Comparison of ENCODE assay signal across 1 cellular context in the genomic region with DNA sequence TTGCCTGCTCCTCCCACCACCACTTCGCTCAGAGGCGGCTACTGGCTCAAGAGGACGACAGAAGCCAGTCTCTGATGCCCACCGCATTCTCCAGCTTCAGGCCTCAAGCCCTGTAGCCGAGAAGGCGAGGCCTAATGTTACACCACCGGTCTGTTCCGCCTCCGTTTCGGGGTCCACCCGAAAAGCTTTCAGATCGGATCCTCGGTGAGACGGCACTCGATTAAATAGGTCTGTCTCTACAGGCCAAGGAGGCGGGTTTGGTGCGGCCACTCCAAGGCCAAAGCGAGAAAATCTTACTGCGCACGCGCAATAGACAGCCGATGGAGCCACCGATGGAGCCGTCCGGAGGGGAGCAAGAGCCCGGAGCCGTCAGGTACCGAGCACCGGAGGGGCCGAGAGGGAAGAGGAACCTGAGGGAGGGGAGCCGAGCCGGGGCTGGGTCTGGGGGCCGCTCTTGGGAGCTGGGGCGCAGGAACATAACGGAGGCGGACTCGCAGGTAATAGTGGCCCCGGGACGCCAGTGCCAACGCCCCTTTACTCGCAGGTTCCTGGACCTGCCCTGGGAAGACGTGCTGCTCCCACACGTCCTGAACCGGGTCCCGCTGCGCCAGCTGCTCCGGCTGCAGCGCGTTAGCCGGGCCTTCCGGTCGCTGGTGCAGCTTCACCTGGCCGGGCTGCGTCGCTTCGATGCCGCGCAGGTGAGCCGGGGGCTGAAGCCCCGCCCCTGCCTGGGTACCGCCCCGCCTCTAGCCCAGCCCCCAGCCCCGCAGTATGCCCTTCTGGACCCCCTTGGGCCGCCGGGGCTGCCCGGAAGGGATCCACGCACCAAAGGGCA.
TF ChIP-seq lines count a peak whose summit lies in the region.

A gene with protein sequence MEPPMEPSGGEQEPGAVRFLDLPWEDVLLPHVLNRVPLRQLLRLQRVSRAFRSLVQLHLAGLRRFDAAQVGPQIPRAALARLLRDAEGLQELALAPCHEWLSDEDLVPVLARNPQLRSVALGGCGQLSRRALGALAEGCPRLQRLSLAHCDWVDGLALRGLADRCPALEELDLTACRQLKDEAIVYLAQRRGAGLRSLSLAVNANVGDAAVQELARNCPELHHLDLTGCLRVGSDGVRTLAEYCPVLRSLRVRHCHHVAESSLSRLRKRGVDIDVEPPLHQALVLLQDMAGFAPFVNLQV (plus strand): TSS at position 27 of the 835 bp plus-strand sequence. CDS start 294 bp downstream, at position 321.

TF ChIP-seq in K562, 482 proteins besides CTCF, POLR2A, EP300 and RAD21 (continued from another document and continues in another):
- TF ChIP-seq TRIM24 (IDR thresholded peaks at IDR 0.05) = peak in 1 of 2 experiments; percentile 97; a peak in 2 of 4 replicates
- TF ChIP-seq ZFX (CRISPR knock-in tag; IDR thresholded peaks at IDR 0.05) = peak; percentile 93
- peak; percentile 69; the same call in 1 of the 2 replicates for TF ChIP-seq PHF21A (IDR thresholded peaks at IDR 0.05; ENCODE audit: borderline replicate concordance, low read depth)
- peak; percentile 67 for TF ChIP-seq TAF1 (IDR thresholded peaks at IDR 0.05; ENCODE audit: control insufficient read depth, extremely low read depth, insufficient read depth, low read length, severe bottlenecking)
- no peak for TF ChIP-seq ZNF696 (CRISPR knock-in tag; conservative IDR thresholded peaks at IDR 0.05)
- TF ChIP-seq ZBTB11 (CRISPR knock-in tag; IDR thresholded peaks at IDR 0.05) = peak; percentile 94 to 100 (median 98)
- TF ChIP-seq, protein P1, sequence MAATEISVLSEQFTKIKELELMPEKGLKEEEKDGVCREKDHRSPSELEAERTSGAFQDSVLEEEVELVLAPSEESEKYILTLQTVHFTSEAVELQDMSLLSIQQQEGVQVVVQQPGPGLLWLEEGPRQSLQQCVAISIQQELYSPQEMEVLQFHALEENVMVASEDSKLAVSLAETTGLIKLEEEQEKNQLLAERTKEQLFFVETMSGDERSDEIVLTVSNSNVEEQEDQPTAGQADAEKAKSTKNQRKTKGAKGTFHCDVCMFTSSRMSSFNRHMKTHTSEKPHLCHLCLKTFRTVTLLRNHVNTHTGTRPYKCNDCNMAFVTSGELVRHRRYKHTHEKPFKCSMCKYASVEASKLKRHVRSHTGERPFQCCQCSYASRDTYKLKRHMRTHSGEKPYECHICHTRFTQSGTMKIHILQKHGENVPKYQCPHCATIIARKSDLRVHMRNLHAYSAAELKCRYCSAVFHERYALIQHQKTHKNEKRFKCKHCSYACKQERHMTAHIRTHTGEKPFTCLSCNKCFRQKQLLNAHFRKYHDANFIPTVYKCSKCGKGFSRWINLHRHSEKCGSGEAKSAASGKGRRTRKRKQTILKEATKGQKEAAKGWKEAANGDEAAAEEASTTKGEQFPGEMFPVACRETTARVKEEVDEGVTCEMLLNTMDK (IDR thresholded peaks at IDR 0.05; ENCODE audit: borderline replicate concordance, insufficient read depth, low read depth, low read length, poor library complexity, severe bottlenecking) = no peak
- TF ChIP-seq, protein P2, sequence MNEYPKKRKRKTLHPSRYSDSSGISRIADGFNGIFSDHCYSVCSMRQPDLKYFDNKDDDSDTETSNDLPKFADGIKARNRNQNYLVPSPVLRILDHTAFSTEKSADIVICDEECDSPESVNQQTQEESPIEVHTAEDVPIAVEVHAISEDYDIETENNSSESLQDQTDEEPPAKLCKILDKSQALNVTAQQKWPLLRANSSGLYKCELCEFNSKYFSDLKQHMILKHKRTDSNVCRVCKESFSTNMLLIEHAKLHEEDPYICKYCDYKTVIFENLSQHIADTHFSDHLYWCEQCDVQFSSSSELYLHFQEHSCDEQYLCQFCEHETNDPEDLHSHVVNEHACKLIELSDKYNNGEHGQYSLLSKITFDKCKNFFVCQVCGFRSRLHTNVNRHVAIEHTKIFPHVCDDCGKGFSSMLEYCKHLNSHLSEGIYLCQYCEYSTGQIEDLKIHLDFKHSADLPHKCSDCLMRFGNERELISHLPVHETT (CRISPR knock-in tag; conservative IDR thresholded peaks at IDR 0.05 in 1 of 2, IDR thresholded peaks at IDR 0.05 in 1 of 2) = peak in 1 of 2 experiments; percentile 72; a peak in 2 of 4 replicates
- TF ChIP-seq SIN3B (IDR thresholded peaks at IDR 0.05; ENCODE audit: low read depth) = peak; percentile 76
- no peak for TF ChIP-seq BACH1 (tag; IDR thresholded peaks at IDR 0.05)
- TF ChIP-seq ZNF174 (CRISPR knock-in tag; IDR thresholded peaks at IDR 0.05) = no peak
- TF ChIP-seq HOMEZ (CRISPR knock-in tag; IDR thresholded peaks at IDR 0.05) = no peak
- TF ChIP-seq FOXK2 (conservative IDR thresholded peaks at IDR 0.05 in 1 of 2, IDR thresholded peaks at IDR 0.05 in 1 of 2; ENCODE audit: low read depth in 2 of 2) = no peak
- TF ChIP-seq ETV5 (CRISPR knock-in tag; IDR thresholded peaks at IDR 0.05; ENCODE audit: low read depth) = peak; percentile 64; the same call in 1 of the 2 replicates
- no peak for TF ChIP-seq BDP1 (IDR thresholded peaks at IDR 0.05; ENCODE audit: insufficient read depth, insufficient read length)
- TF ChIP-seq ZNF717 (CRISPR knock-in tag; IDR thresholded peaks at IDR 0.05) = no peak
- TF ChIP-seq, protein P3, sequence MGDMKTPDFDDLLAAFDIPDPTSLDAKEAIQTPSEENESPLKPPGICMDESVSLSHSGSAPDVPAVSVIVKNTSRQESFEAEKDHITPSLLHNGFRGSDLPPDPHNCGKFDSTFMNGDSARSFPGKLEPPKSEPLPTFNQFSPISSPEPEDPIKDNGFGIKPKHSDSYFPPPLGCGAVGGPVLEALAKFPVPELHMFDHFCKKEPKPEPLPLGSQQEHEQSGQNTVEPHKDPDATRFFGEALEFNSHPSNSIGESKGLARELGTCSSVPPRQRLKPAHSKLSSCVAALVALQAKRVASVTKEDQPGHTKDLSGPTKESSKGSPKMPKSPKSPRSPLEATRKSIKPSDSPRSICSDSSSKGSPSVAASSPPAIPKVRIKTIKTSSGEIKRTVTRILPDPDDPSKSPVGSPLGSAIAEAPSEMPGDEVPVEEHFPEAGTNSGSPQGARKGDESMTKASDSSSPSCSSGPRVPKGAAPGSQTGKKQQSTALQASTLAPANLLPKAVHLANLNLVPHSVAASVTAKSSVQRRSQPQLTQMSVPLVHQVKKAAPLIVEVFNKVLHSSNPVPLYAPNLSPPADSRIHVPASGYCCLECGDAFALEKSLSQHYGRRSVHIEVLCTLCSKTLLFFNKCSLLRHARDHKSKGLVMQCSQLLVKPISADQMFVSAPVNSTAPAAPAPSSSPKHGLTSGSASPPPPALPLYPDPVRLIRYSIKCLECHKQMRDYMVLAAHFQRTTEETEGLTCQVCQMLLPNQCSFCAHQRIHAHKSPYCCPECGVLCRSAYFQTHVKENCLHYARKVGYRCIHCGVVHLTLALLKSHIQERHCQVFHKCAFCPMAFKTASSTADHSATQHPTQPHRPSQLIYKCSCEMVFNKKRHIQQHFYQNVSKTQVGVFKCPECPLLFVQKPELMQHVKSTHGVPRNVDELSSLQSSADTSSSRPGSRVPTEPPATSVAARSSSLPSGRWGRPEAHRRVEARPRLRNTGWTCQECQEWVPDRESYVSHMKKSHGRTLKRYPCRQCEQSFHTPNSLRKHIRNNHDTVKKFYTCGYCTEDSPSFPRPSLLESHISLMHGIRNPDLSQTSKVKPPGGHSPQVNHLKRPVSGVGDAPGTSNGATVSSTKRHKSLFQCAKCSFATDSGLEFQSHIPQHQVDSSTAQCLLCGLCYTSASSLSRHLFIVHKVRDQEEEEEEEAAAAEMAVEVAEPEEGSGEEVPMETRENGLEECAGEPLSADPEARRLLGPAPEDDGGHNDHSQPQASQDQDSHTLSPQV (IDR thresholded peaks at IDR 0.05) = no peak
- peak; percentile 74 for TF ChIP-seq NCOA4 (IDR thresholded peaks at IDR 0.05; ENCODE audit: partially characterized antibody)
- TF ChIP-seq, protein P4, sequence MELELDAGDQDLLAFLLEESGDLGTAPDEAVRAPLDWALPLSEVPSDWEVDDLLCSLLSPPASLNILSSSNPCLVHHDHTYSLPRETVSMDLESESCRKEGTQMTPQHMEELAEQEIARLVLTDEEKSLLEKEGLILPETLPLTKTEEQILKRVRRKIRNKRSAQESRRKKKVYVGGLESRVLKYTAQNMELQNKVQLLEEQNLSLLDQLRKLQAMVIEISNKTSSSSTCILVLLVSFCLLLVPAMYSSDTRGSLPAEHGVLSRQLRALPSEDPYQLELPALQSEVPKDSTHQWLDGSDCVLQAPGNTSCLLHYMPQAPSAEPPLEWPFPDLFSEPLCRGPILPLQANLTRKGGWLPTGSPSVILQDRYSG (tag; conservative IDR thresholded peaks at IDR 0.05; ENCODE audit: low read depth) = no peak
- no peak for TF ChIP-seq ZNF165 (CRISPR knock-in tag; IDR thresholded peaks at IDR 0.05; ENCODE audit: borderline replicate concordance)
- no peak for TF ChIP-seq HMG20A (CRISPR knock-in tag; conservative IDR thresholded peaks at IDR 0.05)
- no peak for TF ChIP-seq ZNF324 (CRISPR knock-in tag; IDR thresholded peaks at IDR 0.05)
- TF ChIP-seq ZNF644 (tag; IDR thresholded peaks at IDR 0.05; ENCODE audit: low read depth) = no peak
- peak; percentile 96 for TF ChIP-seq ZEB2 (IDR thresholded peaks at IDR 0.05)
- peak; percentile 99 for TF ChIP-seq ZBTB17 (CRISPR knock-in tag; IDR thresholded peaks at IDR 0.05)
- TF ChIP-seq ZNF512 (tag; IDR thresholded peaks at IDR 0.05) = no peak
- TF ChIP-seq, protein P5, sequence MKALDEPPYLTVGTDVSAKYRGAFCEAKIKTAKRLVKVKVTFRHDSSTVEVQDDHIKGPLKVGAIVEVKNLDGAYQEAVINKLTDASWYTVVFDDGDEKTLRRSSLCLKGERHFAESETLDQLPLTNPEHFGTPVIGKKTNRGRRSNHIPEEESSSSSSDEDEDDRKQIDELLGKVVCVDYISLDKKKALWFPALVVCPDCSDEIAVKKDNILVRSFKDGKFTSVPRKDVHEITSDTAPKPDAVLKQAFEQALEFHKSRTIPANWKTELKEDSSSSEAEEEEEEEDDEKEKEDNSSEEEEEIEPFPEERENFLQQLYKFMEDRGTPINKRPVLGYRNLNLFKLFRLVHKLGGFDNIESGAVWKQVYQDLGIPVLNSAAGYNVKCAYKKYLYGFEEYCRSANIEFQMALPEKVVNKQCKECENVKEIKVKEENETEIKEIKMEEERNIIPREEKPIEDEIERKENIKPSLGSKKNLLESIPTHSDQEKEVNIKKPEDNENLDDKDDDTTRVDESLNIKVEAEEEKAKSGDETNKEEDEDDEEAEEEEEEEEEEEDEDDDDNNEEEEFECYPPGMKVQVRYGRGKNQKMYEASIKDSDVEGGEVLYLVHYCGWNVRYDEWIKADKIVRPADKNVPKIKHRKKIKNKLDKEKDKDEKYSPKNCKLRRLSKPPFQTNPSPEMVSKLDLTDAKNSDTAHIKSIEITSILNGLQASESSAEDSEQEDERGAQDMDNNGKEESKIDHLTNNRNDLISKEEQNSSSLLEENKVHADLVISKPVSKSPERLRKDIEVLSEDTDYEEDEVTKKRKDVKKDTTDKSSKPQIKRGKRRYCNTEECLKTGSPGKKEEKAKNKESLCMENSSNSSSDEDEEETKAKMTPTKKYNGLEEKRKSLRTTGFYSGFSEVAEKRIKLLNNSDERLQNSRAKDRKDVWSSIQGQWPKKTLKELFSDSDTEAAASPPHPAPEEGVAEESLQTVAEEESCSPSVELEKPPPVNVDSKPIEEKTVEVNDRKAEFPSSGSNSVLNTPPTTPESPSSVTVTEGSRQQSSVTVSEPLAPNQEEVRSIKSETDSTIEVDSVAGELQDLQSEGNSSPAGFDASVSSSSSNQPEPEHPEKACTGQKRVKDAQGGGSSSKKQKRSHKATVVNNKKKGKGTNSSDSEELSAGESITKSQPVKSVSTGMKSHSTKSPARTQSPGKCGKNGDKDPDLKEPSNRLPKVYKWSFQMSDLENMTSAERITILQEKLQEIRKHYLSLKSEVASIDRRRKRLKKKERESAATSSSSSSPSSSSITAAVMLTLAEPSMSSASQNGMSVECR (CRISPR knock-in tag; IDR thresholded peaks at IDR 0.05) = no peak; the same call in 1 of the 2 replicates
- peak; percentile 96 for TF ChIP-seq GABPB1 (CRISPR knock-in tag; IDR thresholded peaks at IDR 0.05)
- peak; percentile 31 for TF ChIP-seq SUPT5H (IDR thresholded peaks at IDR 0.05)
- no peak; the same call in 1 of the 2 replicates for TF ChIP-seq MIER1 (IDR thresholded peaks at IDR 0.05; ENCODE audit: low read depth)
- TF ChIP-seq ZNF24 (IDR thresholded peaks at IDR 0.05) = no peak
- TF ChIP-seq NEUROD1 (IDR thresholded peaks at IDR 0.05; ENCODE audit: borderline replicate concordance, low read depth, low read length, partially characterized antibody) = peak; percentile 41
